Comparison of ENCODE assay signal across 21 cellular contexts in genomic region chr20:53283011-53283410, GRCh38.
DNase-seq lines count a peak whose midpoint lies in the region; ATAC-seq and TF ChIP-seq lines count a peak whose summit lies in the region.
"Had no signal": no experiment of that assay in that cellular context is flagged by ENCODE, and none has a peak within 500 bp of the region (broad histone marks: within the 10 kb centered on the region; RNA-seq: fewer than 3 reads in every experiment).

No MANE protein-coding gene starts in this region.

- no peak overlapping the region for H3K9ac ChIP-seq in HUES48 (ENCODE audit: low read depth, low read length)
- H3K9ac ChIP-seq: GM23248 had no signal

- H3K4me3 Mint-ChIP-seq in GM23338 (peak overlapping the region; percentile 28), WTC11 (peak overlapping the region; percentile 46)
- H3K4me3 Mint-ChIP-seq: B cell; CD4-positive, CD25-positive, alpha-beta regulatory T cell; CD8-positive, alpha-beta memory T cell; IgD-negative memory B cell had no signal

- H3K9me2 ChIP-seq in GM23338 (ENCODE audit: insufficient read depth), result peaks cover 3% of the 10 kb centered on the region; the same call in 1 of the 2 replicates

- TF ChIP-seq CTCF in GM23338 (conservative IDR thresholded peaks at IDR 0.05; ENCODE audit: low read depth in 2 of 2), result no peak
- TF ChIP-seq CTCF in WTC11 (IDR thresholded peaks at IDR 0.05), result no peak

- H3K36me3 Mint-ChIP-seq in GM23338 (ENCODE audit: low read depth) (no peaks in the 10 kb centered on the region), WTC11 (no peaks in the 10 kb centered on the region)
- H3K36me3 Mint-ChIP-seq: CD4-positive, CD25-positive, alpha-beta regulatory T cell; IgD-negative memory B cell had no signal

- H3K4me3 ChIP-seq in GM23338 (peak overlapping the region; percentile 18), HUES48 (ENCODE audit: low read depth, low read length) (peak overlapping the region; percentile 6), iPS-18c (ENCODE audit: insufficient read depth, low read depth, low read length) (peak overlapping the region; percentile 12; the same call in 1 of the 2 replicates)
- H3K4me3 ChIP-seq: GM23248, HAP-1 had no signal

- H3K9me3 ChIP-seq in HUES48 (ENCODE audit: control insufficient read depth, insufficient read depth, low read length) (no peaks in the 10 kb centered on the region), iPS-18c (ENCODE audit: control insufficient read depth, insufficient read depth, low read length) (no peaks in the 10 kb centered on the region)
- H3K9me3 ChIP-seq: HAP-1 had no signal

- DNase-seq in GM23338 (ENCODE audit: low spot score) (peak; percentile 24), WTC11 (ENCODE audit: low spot score) (no peak), NCI-H1417 (lab: John Stamatoyannopoulos, UW) (no peak), NCI-H1436 treated with DMSO at 0.1 percent for 48 hours (lab: John Stamatoyannopoulos, UW) (no peak)
- DNase-seq in stimulated activated CD4-positive, alpha-beta T cell treated with anti-CD3 and anti-CD28 coated beads, Interleukin-15, amount 100 ng/mL, for 24 hours, result no peak
- DNase-seq: C1 segment of cervical spinal cord; CD4-positive, CD25-positive, alpha-beta regulatory T cell; CD8-positive, alpha-beta memory T cell; COR-L47; DMS 273 treated with DMSO at 0.1 percent for 48 hours; DMS53; GM23248; Karpas-422; KBM-7 had no signal

- peak; percentile 61 for ATAC-seq in GM23338
- peak; percentile 52 for ATAC-seq in WTC11
- no peak for ATAC-seq in GM19324 (IDR thresholded peaks at IDR 0.05; ENCODE audit: low FRiP score, unreplicated experiment)
- ATAC-seq: HepG2 had no signal

- H3K4me1 Mint-ChIP-seq in GM23338, result peaks cover 45% of the 10 kb centered on the region
- H3K4me1 Mint-ChIP-seq in WTC11, result peaks cover 48% of the 10 kb centered on the region
- H3K4me1 Mint-ChIP-seq: B cell; CD4-positive, CD25-positive, alpha-beta regulatory T cell; CD8-positive, alpha-beta memory T cell; IgD-negative memory B cell had no signal

- H3K36me3 ChIP-seq in GM23338 (ENCODE audit: insufficient read depth), result no peaks in the 10 kb centered on the region
- H3K36me3 ChIP-seq in HUES48 (ENCODE audit: control insufficient read depth, insufficient read depth, low read length), result no peaks in the 10 kb centered on the region
- H3K36me3 ChIP-seq: HAP-1 had no signal

- H3K27ac Mint-ChIP-seq in GM23338, result no peak overlapping the region
- 0 out of 2 replicates have a peak overlapping the region, but pooled peaks have one; percentile 13 for H3K27ac Mint-ChIP-seq in WTC11
- H3K27ac Mint-ChIP-seq: B cell; CD4-positive, CD25-positive, alpha-beta regulatory T cell; CD8-positive, alpha-beta memory T cell had no signal

- H3K27me3 Mint-ChIP-seq in GM23338 (ENCODE audit: insufficient read depth, low read depth, poor library complexity) (peaks cover 4% of the 10 kb centered on the region), WTC11 (ENCODE audit: low read depth) (peaks cover 4% of the 10 kb centered on the region)
- H3K27me3 Mint-ChIP-seq: CD4-positive, CD25-positive, alpha-beta regulatory T cell; IgD-negative memory B cell had no signal

- CTCF ChIA-PET in WTC11 (lab: Charles Lee), result interaction anchor here (1.2 to 1.8 kb wide), 2 partner anchors 9 to 265 kb away, joined by 6 to 8 read pairs; no protein-coding TSS in a partner anchor

- H3F3A ChIP-seq in GM23338 (replicated peaks; ENCODE audit: low read depth), result no peaks in the 10 kb centered on the region

- H3K4me2 ChIP-seq in GM23338, result peak overlapping the region; percentile 65

- no peak overlapping the region for H2AFZ ChIP-seq in GM23338
- H2AFZ ChIP-seq: GM23248 had no signal

- POLR2A ChIA-PET in WTC11 (lab: Charles Lee), result no interaction called here

- no peaks in the 10 kb centered on the region for H4K20me1 ChIP-seq in GM23338 (replicated peaks; ENCODE audit: insufficient read depth)

- H3K4me1 ChIP-seq in GM23338 (ENCODE audit: insufficient read depth), result peaks cover 36% of the 10 kb centered on the region
- peaks cover 42% of the 10 kb centered on the region for H3K4me1 ChIP-seq in HUES48 (ENCODE audit: control insufficient read depth, insufficient read depth, low read length)
- H3K4me1 ChIP-seq: HAP-1 had no signal

- H3K79me2 ChIP-seq in GM23338 (replicated peaks; ENCODE audit: insufficient read depth), result no peaks in the 10 kb centered on the region

- no peaks in the 10 kb centered on the region for H3K9me3 Mint-ChIP-seq in GM23338
- no peaks in the 10 kb centered on the region for H3K9me3 Mint-ChIP-seq in WTC11
- H3K9me3 Mint-ChIP-seq: CD4-positive, CD25-positive, alpha-beta regulatory T cell; CD8-positive, alpha-beta memory T cell; IgD-negative memory B cell had no signal

- H3K27me3 ChIP-seq in GM23338 (ENCODE audit: insufficient read depth), result no peaks in the 10 kb centered on the region
- no peaks in the 10 kb centered on the region for H3K27me3 ChIP-seq in HUES48 (ENCODE audit: control insufficient read depth, insufficient read depth, low read length)

- H3K27ac ChIP-seq in GM23338 (ENCODE audit: low read depth), result no peak overlapping the region
- H3K27ac ChIP-seq in HUES48 (ENCODE audit: low read depth, low read length), result peak overlapping the region; percentile 84
- H3K27ac ChIP-seq: GM23248 had no signal

TF ChIP-seq in GM23338, 12 proteins besides CTCF, POLR2A, EP300 and RAD21:
- peak; percentile 55; the same call in 1 of the 2 replicates for TF ChIP-seq NANOG (IDR thresholded peaks at IDR 0.05; ENCODE audit: borderline replicate concordance)
- TF ChIP-seq, protein P1, sequence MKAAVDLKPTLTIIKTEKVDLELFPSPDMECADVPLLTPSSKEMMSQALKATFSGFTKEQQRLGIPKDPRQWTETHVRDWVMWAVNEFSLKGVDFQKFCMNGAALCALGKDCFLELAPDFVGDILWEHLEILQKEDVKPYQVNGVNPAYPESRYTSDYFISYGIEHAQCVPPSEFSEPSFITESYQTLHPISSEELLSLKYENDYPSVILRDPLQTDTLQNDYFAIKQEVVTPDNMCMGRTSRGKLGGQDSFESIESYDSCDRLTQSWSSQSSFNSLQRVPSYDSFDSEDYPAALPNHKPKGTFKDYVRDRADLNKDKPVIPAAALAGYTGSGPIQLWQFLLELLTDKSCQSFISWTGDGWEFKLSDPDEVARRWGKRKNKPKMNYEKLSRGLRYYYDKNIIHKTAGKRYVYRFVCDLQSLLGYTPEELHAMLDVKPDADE (IDR thresholded peaks at IDR 0.05), result no peak

TF ChIP-seq in WTC11, 78 proteins besides CTCF, POLR2A, EP300 and RAD21 (continues in another document):
- TF ChIP-seq ZNF263 (CRISPR knock-in tag; IDR thresholded peaks at IDR 0.05; ENCODE audit: low read depth) (no peak), E2F4 (CRISPR knock-in tag; IDR thresholded peaks at IDR 0.05; ENCODE audit: borderline replicate concordance, low read depth) (no peak), GTF2I (CRISPR knock-in tag; conservative IDR thresholded peaks at IDR 0.05) (no peak), ZBTB21 (CRISPR knock-in tag; IDR thresholded peaks at IDR 0.05; ENCODE audit: borderline replicate concordance) (no peak), PREB (CRISPR knock-in tag; IDR thresholded peaks at IDR 0.05; ENCODE audit: borderline replicate concordance) (no peak)
- TF ChIP-seq, protein P2, sequence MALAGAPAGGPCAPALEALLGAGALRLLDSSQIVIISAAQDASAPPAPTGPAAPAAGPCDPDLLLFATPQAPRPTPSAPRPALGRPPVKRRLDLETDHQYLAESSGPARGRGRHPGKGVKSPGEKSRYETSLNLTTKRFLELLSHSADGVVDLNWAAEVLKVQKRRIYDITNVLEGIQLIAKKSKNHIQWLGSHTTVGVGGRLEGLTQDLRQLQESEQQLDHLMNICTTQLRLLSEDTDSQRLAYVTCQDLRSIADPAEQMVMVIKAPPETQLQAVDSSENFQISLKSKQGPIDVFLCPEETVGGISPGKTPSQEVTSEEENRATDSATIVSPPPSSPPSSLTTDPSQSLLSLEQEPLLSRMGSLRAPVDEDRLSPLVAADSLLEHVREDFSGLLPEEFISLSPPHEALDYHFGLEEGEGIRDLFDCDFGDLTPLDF (CRISPR knock-in tag; IDR thresholded peaks at IDR 0.05), result no peak
